Comparison of ENCODE assay signal across 1 cellular context in the genomic region with DNA sequence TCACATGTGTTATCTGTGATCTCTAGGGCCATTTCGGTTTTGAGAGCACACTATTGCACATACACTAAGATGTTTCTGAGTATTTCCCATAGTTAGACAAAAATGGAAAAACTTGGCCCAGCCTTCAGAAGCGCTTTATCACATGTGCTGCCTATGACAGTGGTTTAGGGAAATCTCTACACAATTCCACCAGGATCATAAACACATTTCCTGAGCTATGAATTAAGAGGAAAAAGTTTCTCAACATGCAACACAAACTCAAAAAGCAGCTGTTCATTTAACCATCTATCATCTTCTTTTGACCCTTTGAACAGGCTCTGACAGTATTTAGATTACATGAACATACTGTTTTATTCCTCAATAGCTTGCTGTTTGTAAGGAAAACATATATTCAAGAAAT.
TF ChIP-seq lines count a peak whose summit lies in the region.

No MANE protein-coding gene starts in this region.

TF ChIP-seq in HepG2, 621 proteins besides CTCF, POLR2A, EP300 and RAD21:
- no peak for TF ChIP-seq ZNF530 (CRISPR knock-in tag; IDR thresholded peaks at IDR 0.05; ENCODE audit: low read depth)
- no peak for TF ChIP-seq SRSF9 (IDR thresholded peaks at IDR 0.05; ENCODE audit: borderline replicate concordance, insufficient read depth, low read depth, low read length, poor library complexity, severe bottlenecking)
- no peak for TF ChIP-seq ZNF781 (CRISPR knock-in tag; IDR thresholded peaks at IDR 0.05; ENCODE audit: borderline replicate concordance, not compliant biosample characterization)
- TF ChIP-seq AGO1 (IDR thresholded peaks at IDR 0.05; ENCODE audit: low read depth, low read length, poor library complexity, severe bottlenecking): no peak
- no peak for TF ChIP-seq HDAC1 (CRISPR knock-in tag; IDR thresholded peaks at IDR 0.05)
- TF ChIP-seq ZBTB10 (CRISPR knock-in tag; IDR thresholded peaks at IDR 0.05; ENCODE audit: borderline replicate concordance): no peak
- TF ChIP-seq JDP2 (CRISPR knock-in tag; IDR thresholded peaks at IDR 0.05; ENCODE audit: borderline replicate concordance): no peak
- TF ChIP-seq REL (CRISPR knock-in tag; conservative IDR thresholded peaks at IDR 0.05): no peak
- TF ChIP-seq BRCA1 (CRISPR knock-in tag; IDR thresholded peaks at IDR 0.05): no peak
- TF ChIP-seq, protein P1, sequence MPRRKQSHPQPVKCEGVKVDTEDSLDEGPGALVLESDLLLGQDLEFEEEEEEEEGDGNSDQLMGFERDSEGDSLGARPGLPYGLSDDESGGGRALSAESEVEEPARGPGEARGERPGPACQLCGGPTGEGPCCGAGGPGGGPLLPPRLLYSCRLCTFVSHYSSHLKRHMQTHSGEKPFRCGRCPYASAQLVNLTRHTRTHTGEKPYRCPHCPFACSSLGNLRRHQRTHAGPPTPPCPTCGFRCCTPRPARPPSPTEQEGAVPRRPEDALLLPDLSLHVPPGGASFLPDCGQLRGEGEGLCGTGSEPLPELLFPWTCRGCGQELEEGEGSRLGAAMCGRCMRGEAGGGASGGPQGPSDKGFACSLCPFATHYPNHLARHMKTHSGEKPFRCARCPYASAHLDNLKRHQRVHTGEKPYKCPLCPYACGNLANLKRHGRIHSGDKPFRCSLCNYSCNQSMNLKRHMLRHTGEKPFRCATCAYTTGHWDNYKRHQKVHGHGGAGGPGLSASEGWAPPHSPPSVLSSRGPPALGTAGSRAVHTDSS (CRISPR knock-in tag; conservative IDR thresholded peaks at IDR 0.05): no peak
